In genomic region chr11:62560566-62561103, GRCh38 we compare ENCODE assay signal across 8 cellular contexts. TPM values are rescaled to one million over a fixed set of nuclear protein-coding genes. Genes with fewer than 3 reads are reported as not detected.
DNase-seq lines count a peak whose midpoint lies in the region; ATAC-seq, FAIRE-seq and TF ChIP-seq lines count a peak whose summit lies in the region.

No MANE protein-coding gene starts in this region.

- H3K4me3 ChIP-seq in BJ (ENCODE audit: low read depth, low read length), result no peak overlapping the region

- no peak for TF ChIP-seq POLR2A in GM12891 (IDR thresholded peaks at IDR 0.05; ENCODE audit: low read depth, low read length)

- no peaks in the 10 kb centered on the region for H3K9me3 Mint-ChIP-seq in activated naive CD4-positive, alpha-beta T cell treated with anti-CD3 and anti-CD28 coated beads for 36 hours
- no peaks in the 10 kb centered on the region for H3K9me3 Mint-ChIP-seq in glutamatergic neuron (ENCODE audit: unreplicated experiment)

- peak; percentile 94 for DNase-seq in BJ (ENCODE audit: low read depth)
- peak; percentile 71 for DNase-seq in HEK293T (ENCODE audit: extremely low spot score)
- peak; percentile 95 for DNase-seq in RWPE1 (ENCODE audit: low spot score)
- peak; percentile 90 for DNase-seq in activated naive CD4-positive, alpha-beta T cell treated with anti-CD3 and anti-CD28 coated beads for 36 hours
- peak; percentile 75 for DNase-seq in glutamatergic neuron
- DNase-seq in posterior cingulate gyrus, result peak in 6 of 10 donors; percentile 52 to 90 (median 60)
- DNase-seq in GM12891 (ENCODE audit: insufficient read length, low spot score), result no peak

- H3K27me3 Mint-ChIP-seq in activated naive CD4-positive, alpha-beta T cell treated with anti-CD3 and anti-CD28 coated beads for 36 hours (ENCODE audit: low read depth), result no peaks in the 10 kb centered on the region
- H3K27me3 Mint-ChIP-seq in glutamatergic neuron (ENCODE audit: unreplicated experiment), result no peaks in the 10 kb centered on the region

- CTCF ChIA-PET in BJ (lab: Yijun Ruan, JAX), result interaction anchor here (0.6 to 4.9 kb wide), 31 partner anchors 9 to 315 kb away, joined by 3 to 66 read pairs (median 5); partner anchors contain the start of genes AHNAK, EML3, SCGB1A1 and TUT1
- CTCF ChIA-PET in HEK293T (lab: Yijun Ruan, JAX), result interaction anchor here (0.7 to 2.4 kb wide), 10 partner anchors 9 to 166 kb away, joined by 3 to 12 read pairs (median 6); partner anchors contain the start of genes AHNAK, EEF1G and TUT1
- CTCF ChIA-PET in RWPE1 (lab: Yijun Ruan, JAX), result interaction anchor here (0.5 to 5.0 kb wide), 20 partner anchors 10 to 227 kb away, joined by 3 to 74 read pairs (median 4); partner anchors contain the start of genes AHNAK and TMEM179B
- CTCF ChIA-PET in activated naive CD4-positive, alpha-beta T cell treated with anti-CD3 and anti-CD28 coated beads for 36 hours (lab: Charles Lee), result interaction anchor here (0.7 to 6.1 kb wide), 18 partner anchors 9 to 166 kb away, joined by 3 to 61 read pairs (median 4); partner anchors contain the start of genes EEF1G and TUT1

- peak overlapping the region; percentile 77 for H3K27ac Mint-ChIP-seq in activated naive CD4-positive, alpha-beta T cell treated with anti-CD3 and anti-CD28 coated beads for 36 hours
- no peak overlapping the region for H3K27ac Mint-ChIP-seq in glutamatergic neuron (ENCODE audit: unreplicated experiment)

- no peaks in the 10 kb centered on the region for H3K27me3 ChIP-seq in BJ (ENCODE audit: control insufficient read depth, insufficient read depth, low read length)

- FAIRE-seq in GM12891 (lab: Jason Lieb, UNC), result no peak

- H3K36me3 Mint-ChIP-seq in activated naive CD4-positive, alpha-beta T cell treated with anti-CD3 and anti-CD28 coated beads for 36 hours (ENCODE audit: low read depth), result peaks cover 63% of the 10 kb centered on the region
- H3K36me3 Mint-ChIP-seq in glutamatergic neuron (ENCODE audit: unreplicated experiment), result peaks cover 5% of the 10 kb centered on the region

- TF ChIP-seq CTCF in BJ (IDR thresholded peaks at IDR 0.05; ENCODE audit: insufficient read depth, low read depth, low read length) (peak; percentile 88), RWPE1 (conservative IDR thresholded peaks at IDR 0.05; ENCODE audit: low read depth) (peak; percentile 91), glutamatergic neuron (IDR thresholded peaks at IDR 0.05; ENCODE audit: partially characterized antibody, unreplicated experiment) (peak; percentile 39)

- peaks cover 69% of the 10 kb centered on the region for H3K4me1 Mint-ChIP-seq in activated naive CD4-positive, alpha-beta T cell treated with anti-CD3 and anti-CD28 coated beads for 36 hours (ENCODE audit: low read depth)
- peaks cover 13% of the 10 kb centered on the region for H3K4me1 Mint-ChIP-seq in glutamatergic neuron (ENCODE audit: low read depth, unreplicated experiment)

- POLR2A ChIA-PET in BJ (lab: Charles Lee), result interaction anchor here (0.6 to 1.1 kb wide), 4 partner anchors 13 to 281 kb away, joined by 3 to 9 read pairs (median 4); partner anchors contain the start of genes AHNAK and EEF1G
- POLR2A ChIA-PET in HEK293T (lab: Yijun Ruan, JAX), result interaction anchor here (0.8 to 4.9 kb wide), 8 partner anchors 13 to 193 kb away, joined by 3 to 40 read pairs (median 4); partner anchors contain the start of genes AHNAK, C11orf98, CSKMT and EEF1G
- POLR2A ChIA-PET in RWPE1 (lab: Yijun Ruan, JAX; ENCODE audit: low non-redundant PET), result interaction anchor here (0.6 to 2.3 kb wide), 4 partner anchors 14 to 17 kb away, joined by 3 to 11 read pairs (median 6); partner anchors contain the start of gene AHNAK

- H3K27ac ChIP-seq in RWPE1, result peak overlapping the region; percentile 100

- no peak overlapping the region for H3K4me3 Mint-ChIP-seq in activated naive CD4-positive, alpha-beta T cell treated with anti-CD3 and anti-CD28 coated beads for 36 hours
- H3K4me3 Mint-ChIP-seq in glutamatergic neuron (ENCODE audit: unreplicated experiment), result no peak overlapping the region

- H3K36me3 ChIP-seq in BJ (ENCODE audit: control insufficient read depth, insufficient read depth, low read length), result peaks cover 10% of the 10 kb centered on the region

- ATAC-seq in GM21515 (IDR thresholded peaks at IDR 0.05; ENCODE audit: unreplicated experiment), result no peak

- intact Hi-C loops in activated naive CD4-positive, alpha-beta T cell treated with anti-CD3 and anti-CD28 coated beads for 36 hours (cut with micrococcal nuclease), result loop anchor here (1.0 kb wide), 4 partner anchors 13 to 136 kb away; partner anchors contain the start of gene EEF1G
- intact Hi-C loops in posterior cingulate gyrus (cut with DNase I), result loop anchor here (5.0 kb wide), 1 partner anchor 138 kb away; no protein-coding TSS in a partner anchor

TF ChIP-seq in HEK293T, 16 proteins besides CTCF, POLR2A, EP300 and RAD21:
- no peak for TF ChIP-seq SP1 (IDR thresholded peaks at IDR 0.05)
- TF ChIP-seq ELF4 (IDR thresholded peaks at IDR 0.05), result peak; percentile 24; the same call in 1 of the 2 replicates
- no peak for TF ChIP-seq TARDBP (IDR thresholded peaks at IDR 0.05)

TF ChIP-seq in GM12891, 5 proteins besides CTCF, POLR2A, EP300 and RAD21:
- TF ChIP-seq SPI1 (IDR thresholded peaks at IDR 0.05; ENCODE audit: low read depth, low read length) (no peak), POU2F2 (IDR thresholded peaks at IDR 0.05; ENCODE audit: low read depth, low read length) (no peak), PAX5 (IDR thresholded peaks at IDR 0.05; ENCODE audit: insufficient read depth, low read length, severe bottlenecking) (no peak), POLR2AphosphoS5 (IDR thresholded peaks at IDR 0.05; ENCODE audit: low read depth, low read length) (no peak), TAF1 (IDR thresholded peaks at IDR 0.05; ENCODE audit: low read depth, low read length) (no peak)

RNA-seq across cellular contexts. Expression of gene EEF1G, which starts 13.1 kb away (rescaled TPM):
- polyA plus RNA-seq in BJ (2011; rRNA removed), result 2,358 and 2,459 TPM in 2 replicates
- polyA minus RNA-seq in BJ (2011; rRNA and poly(A)+ RNA removed), result 990 and 1,705 TPM in 2 replicates
- 1,000 to 10,000 TPM; 2,282 to 2,440 TPM for total RNA-seq in activated naive CD4-positive, alpha-beta T cell treated with anti-CD3 and anti-CD28 coated beads for 36 hours
- total RNA-seq in glutamatergic neuron (ENCODE audit: unreplicated experiment), result 928 TPM
- polyA plus RNA-seq in GM12891 (2012; ENCODE audit: low read depth, missing spikeins), result 2,783 TPM

RNA-seq across cellular contexts. Expression of gene AHNAK, which starts 14.0 kb away (rescaled TPM):
- polyA plus RNA-seq in BJ (2011; rRNA removed), result 145 and 185 TPM in 2 replicates
- 360 and 464 TPM in 2 replicates for polyA minus RNA-seq in BJ (2011; rRNA and poly(A)+ RNA removed)
- total RNA-seq in activated naive CD4-positive, alpha-beta T cell treated with anti-CD3 and anti-CD28 coated beads for 36 hours, result 1 to 10 TPM; 9.2 to 9.4 TPM
- 4.5 TPM for total RNA-seq in glutamatergic neuron (ENCODE audit: unreplicated experiment)
- polyA plus RNA-seq in GM12891 (2012; ENCODE audit: low read depth, missing spikeins), result 1.8 TPM

RNA-seq across cellular contexts. Expression of gene TUT1, which starts 30.7 kb away (rescaled TPM):
- polyA plus RNA-seq in BJ (2011; rRNA removed), result 6.4 and 9.9 TPM in 2 replicates
- polyA minus RNA-seq in BJ (2011; rRNA and poly(A)+ RNA removed), result 2.8 and 4.5 TPM in 2 replicates
- total RNA-seq in activated naive CD4-positive, alpha-beta T cell treated with anti-CD3 and anti-CD28 coated beads for 36 hours, result 10 to 100 TPM; 38.2 to 42.0 TPM
- total RNA-seq in glutamatergic neuron (ENCODE audit: unreplicated experiment), result 29.7 TPM
- polyA plus RNA-seq in GM12891 (2012; ENCODE audit: low read depth, missing spikeins), result 13.0 TPM

RNA-seq across cellular contexts. Expression of gene MTA2, which starts 41.0 kb away (rescaled TPM):
- polyA plus RNA-seq in BJ (2011; rRNA removed), result 16.4 and 17.8 TPM in 2 replicates
- polyA minus RNA-seq in BJ (2011; rRNA and poly(A)+ RNA removed), result 42.7 and 47.1 TPM in 2 replicates
- total RNA-seq in activated naive CD4-positive, alpha-beta T cell treated with anti-CD3 and anti-CD28 coated beads for 36 hours, result 100 to 1,000 TPM; 191 to 197 TPM
- total RNA-seq in glutamatergic neuron (ENCODE audit: unreplicated experiment), result 172 TPM
- polyA plus RNA-seq in GM12891 (2012; ENCODE audit: low read depth, missing spikeins), result 89.2 TPM

RNA-seq across cellular contexts. Expression of gene EML3, which starts 51.9 kb away (rescaled TPM):
- polyA plus RNA-seq in BJ (2011; rRNA removed), result 18.9 and 26.5 TPM in 2 replicates
- 15.0 and 19.0 TPM in 2 replicates for polyA minus RNA-seq in BJ (2011; rRNA and poly(A)+ RNA removed)
- total RNA-seq in activated naive CD4-positive, alpha-beta T cell treated with anti-CD3 and anti-CD28 coated beads for 36 hours, result 10 to 100 TPM; 81.8 to 97.1 TPM
- total RNA-seq in glutamatergic neuron (ENCODE audit: unreplicated experiment), result 26.7 TPM
- polyA plus RNA-seq in GM12891 (2012; ENCODE audit: low read depth, missing spikeins), result 38.5 TPM

Comparison
In these comparisons a context has a peak if more than half of its experiments do, and no peak if none do; other contexts are left out.
1. CTCF ChIP-seq: peak in every context shown above with its lines; median percentile 91 in RWPE1; 88 in BJ; 39 in glutamatergic neuron.